ENCODE assay signal across 8 cellular contexts in the genomic region with DNA sequence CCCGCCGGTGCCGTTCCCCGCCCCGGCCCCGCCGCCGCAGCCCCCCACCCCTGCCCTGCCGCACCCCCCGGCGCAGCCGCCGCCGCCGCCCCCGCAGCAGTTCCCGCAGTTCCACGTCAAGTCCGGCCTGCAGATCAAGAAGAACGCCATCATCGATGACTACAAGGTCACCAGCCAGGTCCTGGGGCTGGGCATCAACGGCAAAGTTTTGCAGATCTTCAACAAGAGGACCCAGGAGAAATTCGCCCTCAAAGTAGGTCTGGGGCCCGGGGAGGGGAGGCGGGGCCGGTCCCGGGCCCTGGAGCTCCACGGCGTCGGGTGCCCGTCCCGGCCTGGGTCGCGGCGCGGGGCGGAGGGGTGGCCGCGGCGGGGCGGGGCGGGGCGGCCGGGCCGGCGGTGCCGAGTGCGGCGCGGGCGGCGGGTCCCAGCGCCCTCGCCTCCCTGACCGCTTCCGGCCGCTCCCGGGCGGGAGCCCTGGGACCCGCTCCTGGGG. TPM values are rescaled to one million over a fixed set of nuclear protein-coding genes. Genes with fewer than 3 reads are reported as not detected.
A peak's percentile ranks its signal among the peaks of the same experiment; 100 is the strongest.
DNase-seq lines count a peak whose midpoint lies in the region; ATAC-seq, FAIRE-seq and TF ChIP-seq lines count a peak whose summit lies in the region.

No MANE protein-coding gene starts in this region.

- ATAC-seq in HG02588 (IDR thresholded peaks at IDR 0.05; ENCODE audit: unreplicated experiment) = peak; percentile 30
- ATAC-seq in SK-N-SH treated with all-trans-retinoic acid at 6 μM for 48 hours = peak; percentile 46
- ATAC-seq in HG03378 (IDR thresholded peaks at IDR 0.05; ENCODE audit: unreplicated experiment) = no peak

- H3K4me3 ChIP-seq in GM08714 (ENCODE audit: low read length) = peak overlapping the region; percentile 90
- H3K4me3 ChIP-seq in bronchial epithelial cell (ENCODE audit: low read depth, low read length) = peak overlapping the region; percentile 64

- DNase-seq in bronchial epithelial cell (ENCODE audit: low read depth) (no peak), left kidney (ENCODE audit: low read depth, low spot score) (peak; percentile 71), NCI-H1436 treated with DMSO at 0.1 percent for 48 hours (lab: John Stamatoyannopoulos, UW) (no peak)
- DNase-seq in stimulated activated CD8-positive, alpha-beta memory T cell treated with anti-CD3 and anti-CD28 coated beads, Interleukin-12 subunit alpha, Interleukin-12 subunit beta, amount 100 ng/mL, for 4 hours (ENCODE audit: low read depth) = peak; percentile 30

- no peaks in the 10 kb centered on the region for H3K27me3 ChIP-seq in bronchial epithelial cell (ENCODE audit: control insufficient read depth, insufficient read depth, low read length)

- H3K36me3 ChIP-seq in bronchial epithelial cell (ENCODE audit: control insufficient read depth, insufficient read depth, low read length) = no peaks in the 10 kb centered on the region

- TF ChIP-seq CTCF in bronchial epithelial cell (IDR thresholded peaks at IDR 0.05; ENCODE audit: insufficient read depth, low read length, severe bottlenecking) = no peak

- FAIRE-seq in bronchial epithelial cell (lab: Jason Lieb, UNC) = no peak

TF ChIP-seq in SK-N-SH treated with all-trans-retinoic acid at 6 μM for 48 hours, 23 proteins besides CTCF, POLR2A, EP300 and RAD21:
- TF ChIP-seq TCF4 (CRISPR knock-in tag; IDR thresholded peaks at IDR 0.05; ENCODE audit: borderline replicate concordance) (no peak), ZFP3 (CRISPR knock-in tag; IDR thresholded peaks at IDR 0.05) (no peak), ESRRG (CRISPR knock-in tag; IDR thresholded peaks at IDR 0.05) (no peak), RARB (CRISPR knock-in tag; IDR thresholded peaks at IDR 0.05) (no peak), SNAI2 (CRISPR knock-in tag; IDR thresholded peaks at IDR 0.05) (no peak), BACH2 (CRISPR knock-in tag; IDR thresholded peaks at IDR 0.05; ENCODE audit: borderline replicate concordance) (no peak), ZC3H10 (CRISPR knock-in tag; IDR thresholded peaks at IDR 0.05) (no peak), ZNF565 (CRISPR knock-in tag; conservative IDR thresholded peaks at IDR 0.05; ENCODE audit: low read depth) (no peak), ARNTL (CRISPR knock-in tag; IDR thresholded peaks at IDR 0.05; ENCODE audit: borderline replicate concordance, low read depth) (no peak), OSR1 (CRISPR knock-in tag; IDR thresholded peaks at IDR 0.05) (no peak)
- TF ChIP-seq, protein P1, sequence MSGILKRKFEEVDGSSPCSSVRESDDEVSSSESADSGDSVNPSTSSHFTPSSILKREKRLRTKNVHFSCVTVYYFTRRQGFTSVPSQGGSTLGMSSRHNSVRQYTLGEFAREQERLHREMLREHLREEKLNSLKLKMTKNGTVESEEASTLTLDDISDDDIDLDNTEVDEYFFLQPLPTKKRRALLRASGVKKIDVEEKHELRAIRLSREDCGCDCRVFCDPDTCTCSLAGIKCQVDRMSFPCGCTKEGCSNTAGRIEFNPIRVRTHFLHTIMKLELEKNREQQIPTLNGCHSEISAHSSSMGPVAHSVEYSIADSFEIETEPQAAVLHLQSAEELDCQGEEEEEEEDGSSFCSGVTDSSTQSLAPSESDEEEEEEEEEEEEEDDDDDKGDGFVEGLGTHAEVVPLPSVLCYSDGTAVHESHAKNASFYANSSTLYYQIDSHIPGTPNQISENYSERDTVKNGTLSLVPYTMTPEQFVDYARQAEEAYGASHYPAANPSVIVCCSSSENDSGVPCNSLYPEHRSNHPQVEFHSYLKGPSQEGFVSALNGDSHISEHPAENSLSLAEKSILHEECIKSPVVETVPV (CRISPR knock-in tag; IDR thresholded peaks at IDR 0.05) = no peak
- TF ChIP-seq, protein P2, sequence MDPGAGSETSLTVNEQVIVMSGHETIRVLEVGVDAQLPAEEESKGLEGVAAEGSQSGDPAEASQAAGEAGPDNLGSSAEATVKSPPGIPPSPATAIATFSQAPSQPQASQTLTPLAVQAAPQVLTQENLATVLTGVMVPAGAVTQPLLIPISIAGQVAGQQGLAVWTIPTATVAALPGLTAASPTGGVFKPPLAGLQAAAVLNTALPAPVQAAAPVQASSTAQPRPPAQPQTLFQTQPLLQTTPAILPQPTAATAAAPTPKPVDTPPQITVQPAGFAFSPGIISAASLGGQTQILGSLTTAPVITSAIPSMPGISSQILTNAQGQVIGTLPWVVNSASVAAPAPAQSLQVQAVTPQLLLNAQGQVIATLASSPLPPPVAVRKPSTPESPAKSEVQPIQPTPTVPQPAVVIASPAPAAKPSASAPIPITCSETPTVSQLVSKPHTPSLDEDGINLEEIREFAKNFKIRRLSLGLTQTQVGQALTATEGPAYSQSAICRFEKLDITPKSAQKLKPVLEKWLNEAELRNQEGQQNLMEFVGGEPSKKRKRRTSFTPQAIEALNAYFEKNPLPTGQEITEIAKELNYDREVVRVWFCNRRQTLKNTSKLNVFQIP (CRISPR knock-in tag; IDR thresholded peaks at IDR 0.05; ENCODE audit: borderline replicate concordance, low read depth) = no peak
- TF ChIP-seq, protein P3, sequence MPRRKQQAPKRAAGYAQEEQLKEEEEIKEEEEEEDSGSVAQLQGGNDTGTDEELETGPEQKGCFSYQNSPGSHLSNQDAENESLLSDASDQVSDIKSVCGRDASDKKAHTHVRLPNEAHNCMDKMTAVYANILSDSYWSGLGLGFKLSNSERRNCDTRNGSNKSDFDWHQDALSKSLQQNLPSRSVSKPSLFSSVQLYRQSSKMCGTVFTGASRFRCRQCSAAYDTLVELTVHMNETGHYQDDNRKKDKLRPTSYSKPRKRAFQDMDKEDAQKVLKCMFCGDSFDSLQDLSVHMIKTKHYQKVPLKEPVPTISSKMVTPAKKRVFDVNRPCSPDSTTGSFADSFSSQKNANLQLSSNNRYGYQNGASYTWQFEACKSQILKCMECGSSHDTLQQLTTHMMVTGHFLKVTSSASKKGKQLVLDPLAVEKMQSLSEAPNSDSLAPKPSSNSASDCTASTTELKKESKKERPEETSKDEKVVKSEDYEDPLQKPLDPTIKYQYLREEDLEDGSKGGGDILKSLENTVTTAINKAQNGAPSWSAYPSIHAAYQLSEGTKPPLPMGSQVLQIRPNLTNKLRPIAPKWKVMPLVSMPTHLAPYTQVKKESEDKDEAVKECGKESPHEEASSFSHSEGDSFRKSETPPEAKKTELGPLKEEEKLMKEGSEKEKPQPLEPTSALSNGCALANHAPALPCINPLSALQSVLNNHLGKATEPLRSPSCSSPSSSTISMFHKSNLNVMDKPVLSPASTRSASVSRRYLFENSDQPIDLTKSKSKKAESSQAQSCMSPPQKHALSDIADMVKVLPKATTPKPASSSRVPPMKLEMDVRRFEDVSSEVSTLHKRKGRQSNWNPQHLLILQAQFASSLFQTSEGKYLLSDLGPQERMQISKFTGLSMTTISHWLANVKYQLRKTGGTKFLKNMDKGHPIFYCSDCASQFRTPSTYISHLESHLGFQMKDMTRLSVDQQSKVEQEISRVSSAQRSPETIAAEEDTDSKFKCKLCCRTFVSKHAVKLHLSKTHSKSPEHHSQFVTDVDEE (CRISPR knock-in tag; IDR thresholded peaks at IDR 0.05) = no peak
- TF ChIP-seq, protein P4, sequence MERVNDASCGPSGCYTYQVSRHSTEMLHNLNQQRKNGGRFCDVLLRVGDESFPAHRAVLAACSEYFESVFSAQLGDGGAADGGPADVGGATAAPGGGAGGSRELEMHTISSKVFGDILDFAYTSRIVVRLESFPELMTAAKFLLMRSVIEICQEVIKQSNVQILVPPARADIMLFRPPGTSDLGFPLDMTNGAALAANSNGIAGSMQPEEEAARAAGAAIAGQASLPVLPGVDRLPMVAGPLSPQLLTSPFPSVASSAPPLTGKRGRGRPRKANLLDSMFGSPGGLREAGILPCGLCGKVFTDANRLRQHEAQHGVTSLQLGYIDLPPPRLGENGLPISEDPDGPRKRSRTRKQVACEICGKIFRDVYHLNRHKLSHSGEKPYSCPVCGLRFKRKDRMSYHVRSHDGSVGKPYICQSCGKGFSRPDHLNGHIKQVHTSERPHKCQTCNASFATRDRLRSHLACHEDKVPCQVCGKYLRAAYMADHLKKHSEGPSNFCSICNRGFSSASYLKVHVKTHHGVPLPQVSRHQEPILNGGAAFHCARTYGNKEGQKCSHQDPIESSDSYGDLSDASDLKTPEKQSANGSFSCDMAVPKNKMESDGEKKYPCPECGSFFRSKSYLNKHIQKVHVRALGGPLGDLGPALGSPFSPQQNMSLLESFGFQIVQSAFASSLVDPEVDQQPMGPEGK (CRISPR knock-in tag; IDR thresholded peaks at IDR 0.05; ENCODE audit: borderline replicate concordance) = no peak

RNA-seq across cellular contexts. Expression of a gene that starts 0.6 kb away (rescaled TPM):
- total RNA-seq in bronchial epithelial cell = 23.2 and 33.2 TPM in 2 replicates

RNA-seq across cellular contexts. Expression of a gene that starts 50.0 kb away (rescaled TPM):
- 51.0 and 58.2 TPM in 2 replicates for total RNA-seq in bronchial epithelial cell

Comparison
In these comparisons a context has a peak if more than half of its experiments do, and no peak if none do; other contexts are left out.
1. DNase-seq: peak in left kidney (single experiment) and stimulated activated CD8-positive, alpha-beta memory T cell treated with anti-CD3 and anti-CD28 coated beads, Interleukin-12 subunit alpha, Interleukin-12 subunit beta, amount 100 ng/mL, for 4 hours (single experiment); none in bronchial epithelial cell (single experiment) and NCI-H1436 treated with DMSO at 0.1 percent for 48 hours (single experiment).